8 cellular contexts compared by ENCODE assay signal in genomic region chr17:17236295-17237025, GRCh38. TPM values are rescaled to one million over a fixed set of nuclear protein-coding genes. Genes with fewer than 3 reads are reported as not detected.
DNase-seq lines count a peak whose midpoint lies in the region; ATAC-seq and TF ChIP-seq lines count a peak whose summit lies in the region.

No MANE protein-coding gene starts in this region.

- peak; percentile 46 to 72 for TF ChIP-seq POLR2A in gastrocnemius medialis (IDR thresholded peaks at IDR 0.05)

- H3K79me2 ChIP-seq in Loucy (ENCODE audit: insufficient read depth, low read length) (peaks cover 31% of the 10 kb centered on the region; the same call in 1 of the 2 replicates), hepatocyte (peaks cover 55% of the 10 kb centered on the region)

- H3K27ac ChIP-seq in hepatocyte (peak overlapping the region; percentile 98), gastrocnemius medialis (peak overlapping the region; percentile 98 to 100 (median 100))

- DNase-seq in CD14-positive monocyte (ENCODE audit: low spot score) (no peak), adipocyte (ENCODE audit: low read depth) (peak; percentile 63), hepatocyte (ENCODE audit: low spot score) (peak; percentile 52), gastrocnemius medialis (peak; percentile 78 to 88), GDM1 (lab: John Stamatoyannopoulos, UW) (no peak)

- no peaks in the 10 kb centered on the region for H3K9me3 ChIP-seq in Loucy (ENCODE audit: insufficient read depth, low read depth, low read length)
- no peaks in the 10 kb centered on the region for H3K9me3 ChIP-seq in adipocyte (ENCODE audit: control insufficient read depth, low read length)
- H3K9me3 ChIP-seq in hepatocyte (ENCODE audit: low read depth): no peaks in the 10 kb centered on the region
- no peaks in the 10 kb centered on the region for H3K9me3 ChIP-seq in gastrocnemius medialis

- intact Hi-C loops in CD14-positive monocyte (cut with micrococcal nuclease) (loop anchor here (2.0 to 10.0 kb wide), 3 partner anchors 44 to 192 kb away; partner anchors contain the start of genes COPS3 (in 2 of the 2) and MPRIP (in 1 of the 2)), gastrocnemius medialis (cut with DNase I; ENCODE audit: low total_unique reads) (loop anchor here (1.0 to 5.0 kb wide), 5 partner anchors 30 to 546 kb away; partner anchors contain the start of genes COPS3, PEMT and PLD6)

- H3K4me1 Mint-ChIP-seq in CD14-positive monocyte: peaks cover 26% of the 10 kb centered on the region

- H3K36me3 Mint-ChIP-seq in CD14-positive monocyte: peaks cover 13 to 18% of the 10 kb centered on the region in 2 donors

- H3K4me1 ChIP-seq in Loucy (ENCODE audit: insufficient read depth, low read length, poor library complexity, severe bottlenecking): peaks cover 21% of the 10 kb centered on the region
- H3K4me1 ChIP-seq in adipocyte (ENCODE audit: control insufficient read depth, insufficient read depth, low read length): peaks cover 17% of the 10 kb centered on the region
- peaks cover 36% of the 10 kb centered on the region for H3K4me1 ChIP-seq in hepatocyte (ENCODE audit: insufficient read depth)
- peaks cover 24 to 41% of the 10 kb centered on the region in 2 donors for H3K4me1 ChIP-seq in gastrocnemius medialis

- peaks cover 0 to 2% (median 0%) of the 10 kb centered on the region in 7 donors for H3K9me3 Mint-ChIP-seq in CD14-positive monocyte

- H4K20me1 ChIP-seq in Loucy (ENCODE audit: insufficient read depth, low read length, poor library complexity, severe bottlenecking): no peaks in the 10 kb centered on the region
- H4K20me1 ChIP-seq in hepatocyte (ENCODE audit: insufficient read depth, poor library complexity, severe bottlenecking): peaks cover 50% of the 10 kb centered on the region

- H3K27me3 Mint-ChIP-seq in CD14-positive monocyte (ENCODE audit: low read depth in 3 of 3): peaks cover 0 to 5% (median 4%) of the 10 kb centered on the region in 3 donors

- no peaks in the 10 kb centered on the region; the same call in 1 of the 2 replicates for H3F3A ChIP-seq in Loucy (ENCODE audit: low read depth)

- in situ Hi-C loops in gastrocnemius medialis (cut with MboI; ENCODE audit: low sequenced_read_pairs in 4 of 4): no loop called here

- peak overlapping the region; percentile 88 for H3K9ac ChIP-seq in Loucy (ENCODE audit: low read depth, low read length, poor library complexity, severe bottlenecking)
- H3K9ac ChIP-seq in adipocyte (ENCODE audit: low read length): peak overlapping the region; percentile 100

- TF ChIP-seq CTCF in CD14-positive monocyte (IDR thresholded peaks at IDR 0.05) (no peak), Loucy (conservative IDR thresholded peaks at IDR 0.05; ENCODE audit: low read length) (no peak), hepatocyte (IDR thresholded peaks at IDR 0.05; ENCODE audit: poor library complexity) (no peak), gastrocnemius medialis (IDR thresholded peaks at IDR 0.05 in 4 of 5, conservative IDR thresholded peaks at IDR 0.05 in 1 of 5) (no peak)

- no peaks in the 10 kb centered on the region; the same call in 1 of the 2 replicates for H3K36me3 ChIP-seq in Loucy (ENCODE audit: insufficient read depth, low read length)
- H3K36me3 ChIP-seq in adipocyte (ENCODE audit: control insufficient read depth, insufficient read depth, low read length, severe bottlenecking): peaks cover 15% of the 10 kb centered on the region
- H3K36me3 ChIP-seq in hepatocyte (replicated peaks; ENCODE audit: insufficient read depth, low read depth): no peaks in the 10 kb centered on the region
- peaks cover 0 to 15% of the 10 kb centered on the region in 2 donors for H3K36me3 ChIP-seq in gastrocnemius medialis

- H3K27me3 ChIP-seq in Loucy (ENCODE audit: insufficient read depth, low read length, poor library complexity, severe bottlenecking) (no peaks in the 10 kb centered on the region), adipocyte (replicated peaks; ENCODE audit: control insufficient read depth, insufficient read depth, low read length) (no peaks in the 10 kb centered on the region), hepatocyte (no peaks in the 10 kb centered on the region), gastrocnemius medialis (no peaks in the 10 kb centered on the region)

- H3K4me2 ChIP-seq in Loucy (ENCODE audit: low read depth, low read length, poor library complexity, severe bottlenecking): peak overlapping the region; percentile 75
- peak overlapping the region; percentile 77 for H3K4me2 ChIP-seq in hepatocyte

- H3K4me3 Mint-ChIP-seq in CD14-positive monocyte: peak overlapping the region; percentile 95 to 97

- ATAC-seq in GM21381 (IDR thresholded peaks at IDR 0.05; ENCODE audit: unreplicated experiment) (peak; percentile 22), gastrocnemius medialis (peak; percentile 73 to 76), HG02798 (IDR thresholded peaks at IDR 0.05; ENCODE audit: poor library complexity, unreplicated experiment) (no peak)

- H2AFZ ChIP-seq in Loucy (ENCODE audit: low read length) (peak overlapping the region; percentile 99), hepatocyte (peak overlapping the region; percentile 81)

- no peaks in the 10 kb centered on the region for H3K9me2 ChIP-seq in Loucy (replicated peaks; ENCODE audit: low read depth, low read length)
- H3K9me2 ChIP-seq in hepatocyte (replicated peaks; ENCODE audit: insufficient read depth): no peaks in the 10 kb centered on the region

- H3K4me3 ChIP-seq in Loucy (ENCODE audit: low read length, poor library complexity, severe bottlenecking): peak overlapping the region; percentile 90
- H3K4me3 ChIP-seq in adipocyte (ENCODE audit: low read length): peak overlapping the region; percentile 98
- H3K4me3 ChIP-seq in hepatocyte: peak overlapping the region; percentile 73
- peak overlapping the region; percentile 90 to 100 (median 100) for H3K4me3 ChIP-seq in gastrocnemius medialis

- WGBS in hepatocyte (ENCODE audit: low lambda C conversion rate, missing lambda C conversion rate): 2% methylated on average over 24 of the region's 31 CpGs

- peak overlapping the region; percentile 94 to 99 (median 99) for H3K27ac Mint-ChIP-seq in CD14-positive monocyte

RNA-seq across cellular contexts. Expression of gene FLCN, which starts 0.5 kb away (rescaled TPM):
- 1 to 10 TPM; 5.8 to 8.0 TPM for polyA plus RNA-seq in CD14-positive monocyte
- 51.5 and 66.2 TPM in 2 replicates for total RNA-seq in hepatocyte
- 31.0 and 39.0 TPM in 2 replicates for polyA plus RNA-seq in hepatocyte
- total RNA-seq in gastrocnemius medialis: 10 to 100 TPM; 31.7 to 62.0 (median 39.2) TPM

RNA-seq across cellular contexts. Expression of gene PLD6, which starts 30.3 kb away (rescaled TPM):
- polyA plus RNA-seq in CD14-positive monocyte: under 1 TPM; 0.16 to 0.50 TPM
- total RNA-seq in hepatocyte: 0.24 and 0.97 TPM in 2 replicates
- 0.63 and 0.79 TPM in 2 replicates for polyA plus RNA-seq in hepatocyte
- 1 to 10 TPM; 1.9 to 5.1 (median 2.7) TPM for total RNA-seq in gastrocnemius medialis

RNA-seq across cellular contexts. Expression of gene COPS3, which starts 44.6 kb away (rescaled TPM):
- polyA plus RNA-seq in CD14-positive monocyte: 100 to 1,000 TPM; 117 to 122 TPM
- 69.1 and 69.5 TPM in 2 replicates for total RNA-seq in hepatocyte
- 56.4 and 62.9 TPM in 2 replicates for polyA plus RNA-seq in hepatocyte
- 100 to 1,000 TPM; 145 to 249 (median 175) TPM for total RNA-seq in gastrocnemius medialis

Comparison
In these comparisons a context has a peak if more than half of its experiments do, and no peak if none do; other contexts are left out.
1. DNase-seq: peak in adipocyte (single experiment), hepatocyte (single experiment) and gastrocnemius medialis (2 of 2); none in CD14-positive monocyte (single experiment) and GDM1 (single experiment).
2. Peak in every context shown above with its lines, with median percentiles within 50 percentile points of each other: H3K4me3 ChIP-seq.